Comparison of ENCODE assay signal across 20 cellular contexts in the genomic region with DNA sequence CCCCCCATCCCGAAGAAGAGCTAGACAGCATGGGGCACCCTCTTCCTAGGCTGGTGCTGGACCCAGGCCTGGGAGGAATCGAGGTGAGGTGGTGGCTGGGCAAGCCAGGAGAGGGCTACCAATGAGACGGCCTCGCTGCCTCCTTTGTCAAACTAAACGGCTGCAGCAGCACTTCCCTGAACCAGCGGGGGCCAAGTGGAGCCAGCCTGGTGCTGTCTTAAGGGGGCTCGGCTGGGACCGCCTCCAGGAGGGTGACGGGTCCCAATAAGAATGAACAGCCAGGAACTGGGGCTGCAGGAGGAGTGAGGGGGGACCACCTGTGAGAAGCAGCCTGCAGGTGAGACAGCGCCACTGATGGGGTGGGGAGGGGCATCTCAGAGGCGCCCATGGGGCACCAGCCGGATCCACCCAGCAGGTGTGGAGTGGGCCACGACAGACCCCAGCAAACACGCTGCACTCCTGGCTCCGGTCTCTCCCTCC. TPM values are rescaled to one million over a fixed set of nuclear protein-coding genes. Genes with fewer than 3 reads are reported as not detected.
DNase-seq lines count a peak whose midpoint lies in the region; ATAC-seq and TF ChIP-seq lines count a peak whose summit lies in the region.
"Had no signal": no experiment of that assay in that cellular context is flagged by ENCODE, and none has a peak within 500 bp of the region (broad histone marks: within the 10 kb centered on the region; RNA-seq: fewer than 3 reads in every experiment).

No MANE protein-coding gene starts in this region.

- no peak overlapping the region for H2BK120ac ChIP-seq in H9 (ENCODE audit: low read depth, low read length, poor library complexity, severe bottlenecking)

- H3K27ac ChIP-seq in H9 (ENCODE audit: insufficient read length, low read depth, low read length) (no peak overlapping the region), thyroid gland (peak overlapping the region in 2 of 3 donors; percentile 7 to 44), stomach (no peak overlapping the region)
- H3K27ac ChIP-seq: SJSA1 had no signal

- intact Hi-C loops in thyroid gland (cut with DNase I) = no loop called here
- intact Hi-C loops in stomach (cut with DNase I; ENCODE audit: low total_unique reads) = no loop called here

- no peak overlapping the region for H2BK20ac ChIP-seq in H9 (ENCODE audit: low read depth, low read length, poor library complexity, severe bottlenecking)

- no CpG with 5 or more reads among the region's 15 CpGs for WGBS in H9 (ENCODE audit: extremely low coverage, insufficient read length, low lambda C conversion rate)
- 77 to 86% methylated on average over 10 to 13 of the region's 15 CpGs for WGBS in thyroid gland, 2 donors
- 78 to 90% (median 83%) methylated on average over 15 of the region's 15 CpGs for WGBS in stomach, 5 donors

- no peak overlapping the region for H4K5ac ChIP-seq in H9 (ENCODE audit: insufficient read length, low read depth, low read length)

- no peaks in the 10 kb centered on the region for H3K23me2 ChIP-seq in H9 (ENCODE audit: insufficient read length, low read depth, low read length, poor library complexity, severe bottlenecking)

- H3K23ac ChIP-seq in H9 (ENCODE audit: insufficient read length, low read depth, low read length) = no peak overlapping the region

- H2AFZ ChIP-seq in H9 (ENCODE audit: low read length) = no peak overlapping the region

- no peak overlapping the region for H3K4ac ChIP-seq in H9 (ENCODE audit: low read depth, low read length)

- H3K4me1 Mint-ChIP-seq in H9 = peaks cover 2 to 21% of the 10 kb centered on the region in 2 experiments; a peak in 3 of 4 replicates
- peaks cover 5% of the 10 kb centered on the region for H3K4me1 Mint-ChIP-seq in central memory CD8-positive, alpha-beta T cell
- peaks cover 2% of the 10 kb centered on the region for H3K4me1 Mint-ChIP-seq in memory B cell

- H3K4me1 ChIP-seq in H9 (ENCODE audit: insufficient read depth, low read length) = no peaks in the 10 kb centered on the region
- peaks cover 13 to 29% of the 10 kb centered on the region in 2 donors for H3K4me1 ChIP-seq in thyroid gland
- H3K4me1 ChIP-seq in stomach = peaks cover 0 to 26% (median 0%) of the 10 kb centered on the region in 4 donors
- H3K4me1 ChIP-seq: HAP-1, SJSA1 had no signal

- H4K20me1 ChIP-seq in H9 (ENCODE audit: control insufficient read depth, insufficient read depth, insufficient read length) = no peaks in the 10 kb centered on the region

- H3K9me3 ChIP-seq in H9 (ENCODE audit: control insufficient read depth, low read depth, low read length) (no peaks in the 10 kb centered on the region), thyroid gland (no peaks in the 10 kb centered on the region), stomach (no peaks in the 10 kb centered on the region)
- H3K9me3 ChIP-seq: HAP-1, SJSA1 had no signal

- H3K4me3 Mint-ChIP-seq in H9 = no peak overlapping the region
- no peak overlapping the region for H3K4me3 Mint-ChIP-seq in central memory CD8-positive, alpha-beta T cell
- no peak overlapping the region for H3K4me3 Mint-ChIP-seq in memory B cell
- H3K4me3 Mint-ChIP-seq: CD8-positive, alpha-beta T cell; IgD-negative memory B cell had no signal

- no peaks in the 10 kb centered on the region for H3K79me2 ChIP-seq in H9 (ENCODE audit: insufficient read depth, low read length)

- peaks cover 12% of the 10 kb centered on the region for H3K27me3 Mint-ChIP-seq in H9 (ENCODE audit: low read depth)
- H3K27me3 Mint-ChIP-seq in central memory CD8-positive, alpha-beta T cell = peaks cover 22% of the 10 kb centered on the region
- peaks cover 6% of the 10 kb centered on the region for H3K27me3 Mint-ChIP-seq in memory B cell

- peaks cover 5 to 21% (median 14%) of the 10 kb centered on the region in 3 experiments; a peak in 6 of 7 replicates for H3K36me3 Mint-ChIP-seq in H9 (ENCODE audit: insufficient read depth in 1 of 3, low read depth in 3 of 3)
- H3K36me3 Mint-ChIP-seq in central memory CD8-positive, alpha-beta T cell (ENCODE audit: insufficient read depth) = no peaks in the 10 kb centered on the region
- peaks cover 6% of the 10 kb centered on the region for H3K36me3 Mint-ChIP-seq in memory B cell

- H3K36me3 ChIP-seq in thyroid gland (no peaks in the 10 kb centered on the region), stomach (peaks cover 0 to 19% (median 10%) of the 10 kb centered on the region in 4 donors)
- H3K36me3 ChIP-seq: HAP-1, SJSA1 had no signal

- no peak overlapping the region; a peak in 1 of 7 replicates for H3K27ac Mint-ChIP-seq in H9
- peak overlapping the region; percentile 35 for H3K27ac Mint-ChIP-seq in central memory CD8-positive, alpha-beta T cell (ENCODE audit: low read depth)
- H3K27ac Mint-ChIP-seq in memory B cell = peak overlapping the region; percentile 65
- H3K27ac Mint-ChIP-seq: CD8-positive, alpha-beta T cell; IgD-negative memory B cell had no signal

- H3K4me2 ChIP-seq in H9 (ENCODE audit: insufficient read depth, insufficient read length, low read length) = no peak overlapping the region

- no peaks in the 10 kb centered on the region for H3K79me1 ChIP-seq in H9 (ENCODE audit: insufficient read depth, low read depth, low read length, poor library complexity, severe bottlenecking)

- ATAC-seq in central memory CD8-positive, alpha-beta T cell (replicated peaks; ENCODE audit: extremely low read depth, poor library complexity, severe bottlenecking) = no peak
- no peak for ATAC-seq in memory B cell (ENCODE audit: low read depth)
- no peak for ATAC-seq in GM18907 (IDR thresholded peaks at IDR 0.05; ENCODE audit: unreplicated experiment)
- ATAC-seq: CD8-positive, alpha-beta T cell; Right ventricle myocardium inferior had no signal

- H3K27me3 ChIP-seq in H9 (ENCODE audit: insufficient read depth, low read length) (no peaks in the 10 kb centered on the region; the same call in 1 of the 2 replicates), thyroid gland (no peaks in the 10 kb centered on the region), stomach (peaks cover 0 to 29% (median 15%) of the 10 kb centered on the region in 3 donors)

- no peak overlapping the region for H3T11ph ChIP-seq in H9 (ENCODE audit: low read length)

- no peak overlapping the region for H3K4me3 ChIP-seq in thyroid gland (replicated peaks in 1 of 3)
- H3K4me3 ChIP-seq in stomach = no peak overlapping the region
- H3K4me3 ChIP-seq: HAP-1, SJSA1 had no signal

- no peak for TF ChIP-seq EP300 in stomach (IDR thresholded peaks at IDR 0.05)

- no peak overlapping the region for H2BK5ac ChIP-seq in H9 (ENCODE audit: insufficient read length, low read length)

- no peak overlapping the region for H4K91ac ChIP-seq in H9 (ENCODE audit: insufficient read length, low read depth, low read length)

- H3K9ac ChIP-seq in H9 (ENCODE audit: extremely low read depth, insufficient read length, low read length) = no peak overlapping the region

- no peak overlapping the region for H3K14ac ChIP-seq in H9 (ENCODE audit: insufficient read depth, low read length)

- no peak overlapping the region for H4K8ac ChIP-seq in H9 (replicated peaks; ENCODE audit: insufficient read length, low read depth, low read length)

- H3K56ac ChIP-seq in H9 (ENCODE audit: insufficient read length, low read depth, low read length) = no peak overlapping the region

- TF ChIP-seq CTCF in H9 (conservative IDR thresholded peaks at IDR 0.05) = no peak
- TF ChIP-seq CTCF in thyroid gland (IDR thresholded peaks at IDR 0.05) = no peak
- TF ChIP-seq CTCF in stomach (IDR thresholded peaks at IDR 0.05) = no peak

- no peak for TF ChIP-seq POLR2A in thyroid gland (IDR thresholded peaks at IDR 0.05)
- no peak for TF ChIP-seq POLR2A in stomach (IDR thresholded peaks at IDR 0.05)

- no peak overlapping the region for H2BK12ac ChIP-seq in H9 (ENCODE audit: insufficient read length, low read depth, low read length)

- no peaks in the 10 kb centered on the region; a peak in 1 of 5 replicates for H3K9me3 Mint-ChIP-seq in H9
- H3K9me3 Mint-ChIP-seq in central memory CD8-positive, alpha-beta T cell = no peaks in the 10 kb centered on the region
- H3K9me3 Mint-ChIP-seq in memory B cell = no peaks in the 10 kb centered on the region
- H3K9me3 Mint-ChIP-seq: CD8-positive, alpha-beta T cell had no signal

- no peak overlapping the region for H3K18ac ChIP-seq in H9 (ENCODE audit: insufficient read length, low read depth, low read length)

- DNase-seq in H9 (peak; percentile 28), memory B cell (ENCODE audit: low spot score in 2 of 2) (no peak), thyroid gland (no peak), stomach (no peak)
- no peak for DNase-seq in central memory CD8-positive, alpha-beta T cell (ENCODE audit: low spot score in 2 of 2)
- DNase-seq in activated T-cell treated with anti-CD3 and anti-CD28 coated beads, Interleukin-2, amount 50 U/mL, for 1 hour = no peak
- DNase-seq: CD8-positive, alpha-beta T cell; NCI-H1417 treated with DMSO at 0.1 percent for 48 hours; NCI-H187; NCI-H446; NCI-H526 had no signal

- H2BK15ac ChIP-seq in H9 (ENCODE audit: low read depth, low read length) = no peak overlapping the region

- no peak overlapping the region for H2AK5ac ChIP-seq in H9 (ENCODE audit: insufficient read length, low read length)

RNA-seq across cellular contexts. Expression of a gene that starts 17.1 kb away (rescaled TPM):
- total RNA-seq in H9 (2021) (40.7 and 43.4 TPM in 2 replicates), thyroid gland (10 to 100 TPM; 25.1 to 39.2 (median 36.3) TPM), stomach (10 to 100 TPM in 3 of 5 donors, 1 to 10 TPM in 2; 8.2 to 36.1 (median 13.8) TPM)
- 10 to 100 TPM; 19.4 to 31.5 (median 24.6) TPM for polyA plus RNA-seq in stomach

RNA-seq across cellular contexts. Expression of a gene that starts 55.3 kb away (rescaled TPM):
- total RNA-seq in H9 (2021) (not detected in 2 replicates), thyroid gland (not detected), stomach (not detected)
- polyA plus RNA-seq in stomach = not detected
- total RNA-seq: CD8-positive, alpha-beta T cell; G401; M059J; OCI-LY7; Right ventricle myocardium inferior; SJSA1 had no signal
- polyA plus RNA-seq: BJ, IgD-negative memory B cell had no signal

RNA-seq across cellular contexts. Expression of a gene that starts 58.0 kb away (rescaled TPM):
- total RNA-seq in H9 (2021) (2.7 and 3.0 TPM in 2 replicates), thyroid gland (not detected), stomach (not detected)
- 1 to 10 TPM in 2 of 3 donors, under 1 TPM in 1; 0.95 to 4.1 (median 2.1) TPM for polyA plus RNA-seq in stomach
- total RNA-seq: CD8-positive, alpha-beta T cell; G401; M059J; OCI-LY7; Right ventricle myocardium inferior; SJSA1 had no signal
- polyA plus RNA-seq: BJ, IgD-negative memory B cell had no signal

Comparison
In these comparisons a context has a peak if more than half of its experiments do, and no peak if none do; other contexts are left out.
1. H3K27ac ChIP-seq: peak in thyroid gland (2 of 3); none in H9 (single experiment) and stomach (0 of 5).
2. H3K27ac Mint-ChIP-seq: peak in central memory CD8-positive, alpha-beta T cell (single experiment) and memory B cell (single experiment); none in H9 (0 of 3).